In genomic region chr22:30422481-30423295, GRCh38 we compare ENCODE assay signal across 8 cellular contexts. TPM values are rescaled to one million over a fixed set of nuclear protein-coding genes. Genes with fewer than 3 reads are reported as not detected.
DNase-seq lines count a peak whose midpoint lies in the region; ATAC-seq and TF ChIP-seq lines count a peak whose summit lies in the region.

No MANE protein-coding gene starts in this region.

- peak overlapping the region; percentile 97 to 99 (median 98) for H3K4me3 Mint-ChIP-seq in immature natural killer cell

- H3K9ac ChIP-seq in skeletal muscle tissue (ENCODE audit: low read depth in 1 of 3, low read length in 3 of 3): peak overlapping the region; percentile 95 to 96 (median 95)

- in situ Hi-C loops in Panc1 (cut with HindIII; ENCODE audit: low pct_unique_long_range_greater_than_20kb, low sequenced_read_pairs): no loop called here
- in situ Hi-C loops in brain microvascular endothelial cell (cut with HindIII; ENCODE audit: low pct_ligation_motif_present, low sequenced_read_pairs): no loop called here

- H3K27me3 Mint-ChIP-seq in immature natural killer cell (ENCODE audit: low read depth in 3 of 3): peaks cover 9 to 21% (median 15%) of the 10 kb centered on the region in 3 donors

- CTCF ChIA-PET in Panc1 (lab: Charles Lee): interaction anchor here (0.6 to 0.7 kb wide), 2 partner anchors 39 to 40 kb away, joined by 3 read pairs; no protein-coding TSS in a partner anchor

- peaks cover 2 to 5% (median 4%) of the 10 kb centered on the region in 3 donors for H3K36me3 Mint-ChIP-seq in immature natural killer cell

- H3K4me3 ChIP-seq in Panc1 (ENCODE audit: low read depth in 2 of 2, low read length in 2 of 2): peak overlapping the region; percentile 62 to 69
- peak overlapping the region; percentile 51 for H3K4me3 ChIP-seq in brain microvascular endothelial cell (ENCODE audit: low read depth, low read length)
- H3K4me3 ChIP-seq in skeletal muscle tissue (ENCODE audit: low read length in 3 of 3): peak overlapping the region; percentile 90 to 98 (median 95)

- DNase-seq in activated naive CD4-positive, alpha-beta T cell treated with Interleukin-2 at 50 U/mL for 16 hours: peak; percentile 48
- no peak for DNase-seq in activated naive CD4-positive, alpha-beta T cell (lab: John Stamatoyannopoulos, UW)
- DNase-seq in Panc1 (ENCODE audit: low read depth, low spot score) (no peak), brain microvascular endothelial cell (peak; percentile 98), immature natural killer cell (no peak)

- TF ChIP-seq CTCF in Panc1 (IDR thresholded peaks at IDR 0.05): no peak
- no peak for TF ChIP-seq CTCF in brain microvascular endothelial cell (IDR thresholded peaks at IDR 0.05; ENCODE audit: low read depth, low read length, missing control alignments)

- H3K9me3 Mint-ChIP-seq in immature natural killer cell: no peaks in the 10 kb centered on the region

- peak; percentile 52 for ATAC-seq in Panc1
- no peak for ATAC-seq in HG03280 (IDR thresholded peaks at IDR 0.05; ENCODE audit: unreplicated experiment)
- no peak for ATAC-seq in GM21576 (IDR thresholded peaks at IDR 0.05; ENCODE audit: unreplicated experiment)

- intact Hi-C loops in Panc1 (cut with micrococcal nuclease; ENCODE audit: unreplicated experiment): no loop called here

- H3K9me3 ChIP-seq in Panc1 (ENCODE audit: control insufficient read depth, insufficient read depth, low read depth, low read length) (no peaks in the 10 kb centered on the region), skeletal muscle tissue (ENCODE audit: control insufficient read depth in 3 of 3, low read length in 3 of 3) (no peaks in the 10 kb centered on the region)

- H3K36me3 ChIP-seq in Panc1 (ENCODE audit: control insufficient read depth, insufficient read depth, low read length): no peaks in the 10 kb centered on the region; the same call in 1 of the 2 replicates
- H3K36me3 ChIP-seq in brain microvascular endothelial cell (replicated peaks): peaks cover 30% of the 10 kb centered on the region
- peaks cover 5 to 19% (median 14%) of the 10 kb centered on the region in 3 donors for H3K36me3 ChIP-seq in skeletal muscle tissue (ENCODE audit: control insufficient read depth in 3 of 3, insufficient read depth in 3 of 3, low read length in 3 of 3)

- H3K27me3 ChIP-seq in Panc1 (ENCODE audit: control insufficient read depth, insufficient read depth, low read length) (no peaks in the 10 kb centered on the region), brain microvascular endothelial cell (replicated peaks) (no peaks in the 10 kb centered on the region), skeletal muscle tissue (ENCODE audit: control insufficient read depth in 3 of 3, insufficient read depth in 3 of 3, low read length in 3 of 3) (no peaks in the 10 kb centered on the region)

- POLR2A ChIA-PET in Panc1 (lab: Charles Lee): interaction anchor here (0.6 to 1.3 kb wide), 6 partner anchors 10 to 216 kb away, joined by 3 to 5 read pairs (median 3); no protein-coding TSS in a partner anchor

- BruUV-seq in Panc1 (replicated peaks; lab: Mats Ljungman, UMichigan): no TSS peak

- peak overlapping the region; percentile 98 to 100 (median 99) for H3K27ac Mint-ChIP-seq in immature natural killer cell

- peak overlapping the region; percentile 91 for H3K27ac ChIP-seq in Panc1 (ENCODE audit: low read length)
- H3K27ac ChIP-seq in brain microvascular endothelial cell: peak overlapping the region; percentile 99
- H3K27ac ChIP-seq in skeletal muscle tissue (ENCODE audit: low read depth, low read length): peak overlapping the region; percentile 96

- H3K4me1 ChIP-seq in Panc1 (ENCODE audit: control insufficient read depth, insufficient read depth, low read length) (peaks cover 24% of the 10 kb centered on the region), skeletal muscle tissue (ENCODE audit: control insufficient read depth in 3 of 3, insufficient read depth in 3 of 3, low read length in 3 of 3) (peaks cover 37 to 55% (median 42%) of the 10 kb centered on the region in 3 donors)

- peaks cover 44 to 58% of the 10 kb centered on the region in 2 donors for H3K4me1 Mint-ChIP-seq in immature natural killer cell

RNA-seq across cellular contexts. Expression of gene MTFP1, which starts 2.9 kb away (rescaled TPM):
- total RNA-seq in Panc1 (2021; ENCODE audit: unreplicated experiment): 21.5 TPM
- polyA plus RNA-seq in Panc1 (2012; ENCODE audit: insufficient read length): 43.6 TPM
- 10 to 100 TPM; 18.7 to 41.3 (median 32.0) TPM for polyA plus RNA-seq in immature natural killer cell
- total RNA-seq in skeletal muscle tissue: 6.8 TPM

RNA-seq across cellular contexts. Expression of gene SEC14L2, which starts 25.9 kb away (rescaled TPM):
- 10.7 TPM for total RNA-seq in Panc1 (2021; ENCODE audit: unreplicated experiment)
- polyA plus RNA-seq in Panc1 (2012; ENCODE audit: insufficient read length): 7.2 TPM
- 1 to 10 TPM in 1 of 3 donors, under 1 TPM in 1, not detected in 1; 0.23 to 1.6 TPM for polyA plus RNA-seq in immature natural killer cell
- total RNA-seq in skeletal muscle tissue: 2.1 TPM

RNA-seq across cellular contexts. Expression of gene RNF215, which starts 35.5 kb away (rescaled TPM):
- total RNA-seq in Panc1 (2021; ENCODE audit: unreplicated experiment) (35.8 TPM), skeletal muscle tissue (7.3 TPM)
- 37.7 TPM for polyA plus RNA-seq in Panc1 (2012; ENCODE audit: insufficient read length)
- 1 to 10 TPM in 1 of 3 donors, under 1 TPM in 2; 0.38 to 1.1 (median 0.56) TPM for polyA plus RNA-seq in immature natural killer cell

RNA-seq across cellular contexts. Expression of gene SEC14L3, which starts 49.1 kb away (rescaled TPM):
- total RNA-seq in Panc1 (2021; ENCODE audit: unreplicated experiment) (not detected), skeletal muscle tissue (not detected)
- not detected for polyA plus RNA-seq in Panc1 (2012; ENCODE audit: insufficient read length)
- not detected for polyA plus RNA-seq in immature natural killer cell

Comparison
In these comparisons a context has a peak if more than half of its experiments do, and no peak if none do; other contexts are left out.
1. DNase-seq: peak in activated naive CD4-positive, alpha-beta T cell treated with Interleukin-2 at 50 U/mL for 16 hours (single experiment) and brain microvascular endothelial cell (single experiment); none in activated naive CD4-positive, alpha-beta T cell (0 of 4), Panc1 (single experiment) and immature natural killer cell (0 of 3).
2. Peak in every context shown above with its lines, with median percentiles within 50 percentile points of each other: H3K27ac ChIP-seq and H3K4me3 ChIP-seq.